Comparison of ENCODE assay signal across 13 cellular contexts in the genomic region with DNA sequence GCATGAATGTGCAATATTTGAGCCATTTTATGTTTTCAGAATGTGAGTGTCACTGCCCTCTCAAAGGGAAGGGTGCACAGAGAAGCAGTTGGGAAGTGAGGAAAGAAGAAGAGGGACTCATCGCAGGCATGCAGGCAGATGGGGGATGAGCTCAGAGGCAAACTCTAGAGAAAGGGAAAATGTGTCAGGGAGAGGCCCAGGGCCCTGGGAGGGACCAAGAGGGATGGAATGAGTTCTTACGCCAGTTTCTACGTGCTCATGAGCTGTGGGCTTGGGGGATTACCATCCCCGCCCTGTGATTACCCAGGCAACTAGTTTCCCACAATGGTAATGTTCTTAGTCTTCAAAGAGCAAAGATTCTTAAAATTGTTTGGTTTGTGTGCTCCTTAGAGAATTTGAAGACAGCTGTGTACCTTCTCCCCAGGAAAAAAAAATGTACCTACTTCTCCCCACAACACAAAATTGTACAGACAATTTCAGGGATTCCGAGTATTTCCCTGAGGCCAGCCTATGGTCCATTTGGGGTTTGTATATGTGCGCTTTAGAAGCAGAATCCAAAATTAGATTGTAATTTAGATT. TPM values are rescaled to one million over a fixed set of nuclear protein-coding genes. Genes with fewer than 3 reads are reported as not detected.
DNase-seq lines count a peak whose midpoint lies in the region; ATAC-seq and TF ChIP-seq lines count a peak whose summit lies in the region.
"Had no signal": no experiment of that assay in that cellular context is flagged by ENCODE, and none has a peak within 500 bp of the region (broad histone marks: within the 10 kb centered on the region; RNA-seq: fewer than 3 reads in every experiment).

No MANE protein-coding gene starts in this region.

- no peaks in the 10 kb centered on the region for H3K9me3 ChIP-seq in spleen
- H3K9me3 ChIP-seq in tibial artery = no peaks in the 10 kb centered on the region

- H3K27me3 ChIP-seq in foreskin keratinocyte (no peaks in the 10 kb centered on the region), spleen (replicated peaks in 1 of 7) (peaks cover 0 to 4% (median 0%) of the 10 kb centered on the region in 7 donors), tibial artery (no peaks in the 10 kb centered on the region)

- no peak for TF ChIP-seq POLR2A in spleen (IDR thresholded peaks at IDR 0.05)

- TF ChIP-seq CTCF in foreskin keratinocyte (conservative IDR thresholded peaks at IDR 0.05) (no peak), spleen (IDR thresholded peaks at IDR 0.05 in 8 of 11, conservative IDR thresholded peaks at IDR 0.05 in 3 of 11) (no peak), tibial artery (IDR thresholded peaks at IDR 0.05) (no peak)

- intact Hi-C loops in spleen (cut with DNase I; ENCODE audit: low total_unique reads) (no loop called here), tibial artery (cut with DNase I; ENCODE audit: low total_unique reads) (no loop called here)

- H3K4me1 ChIP-seq in foreskin keratinocyte = no peaks in the 10 kb centered on the region
- H3K4me1 ChIP-seq in spleen = peaks cover 0 to 89% (median 48%) of the 10 kb centered on the region in 6 donors
- H3K4me1 ChIP-seq in tibial artery = no peaks in the 10 kb centered on the region

- H3K36me3 ChIP-seq in spleen (no peaks in the 10 kb centered on the region), tibial artery (peaks cover 0 to 7% (median 0%) of the 10 kb centered on the region in 3 donors)

- DNase-seq in foreskin keratinocyte = no peak
- no peak for DNase-seq in NOMO-1 (lab: John Stamatoyannopoulos, UW; ENCODE audit: unreplicated experiment in 2 of 2)
- no peak for DNase-seq in NCI-H2107 (lab: John Stamatoyannopoulos, UW)
- DNase-seq in spleen = no peak
- no peak for DNase-seq in tibial artery
- DNase-seq: MV-4-11, PC-3 had no signal

- 65 to 79% (median 74%) methylated on average over 6 of the region's 6 CpGs for WGBS in spleen, 5 donors

- peak; percentile 22 for ATAC-seq in GM18499 (IDR thresholded peaks at IDR 0.05; ENCODE audit: insufficient read depth, unreplicated experiment)
- peak; percentile 38 for ATAC-seq in GM21360 (IDR thresholded peaks at IDR 0.05; ENCODE audit: unreplicated experiment)
- ATAC-seq in HG03097 (IDR thresholded peaks at IDR 0.05; ENCODE audit: low FRiP score, unreplicated experiment) = peak; percentile 35
- ATAC-seq in foreskin keratinocyte = peak; percentile 8
- ATAC-seq: PC-3 had no signal

- H3K4me3 ChIP-seq in spleen (no peak overlapping the region), tibial artery (no peak overlapping the region)
- H3K4me3 ChIP-seq: skin epidermis had no signal

- H3K27ac ChIP-seq in foreskin keratinocyte (no peak overlapping the region), spleen (peak overlapping the region in 3 of 8 donors; percentile 11 to 64 (median 54)), tibial artery (no peak overlapping the region)
- H3K27ac ChIP-seq: skin epidermis had no signal

RNA-seq across cellular contexts. Expression of a gene that starts 17.8 kb away (rescaled TPM):
- total RNA-seq in foreskin keratinocyte (1.3 and 1.4 TPM in 2 replicates), spleen (10 to 100 TPM in 3 of 7 donors, 1 to 10 TPM in 4; 6.7 to 18.9 (median 8.9) TPM)
- polyA plus RNA-seq in foreskin keratinocyte (0.85 and 1.2 TPM in 2 replicates), spleen (10 to 100 TPM in 1 of 3 donors, 1 to 10 TPM in 2; 2.7 to 20.9 (median 3.7) TPM)
- total RNA-seq: H4, mesenteric fat pad, PC-3 had no signal

RNA-seq across cellular contexts. Expression of a gene that starts 29.1 kb away (rescaled TPM):
- total RNA-seq in foreskin keratinocyte (8.2 and 9.2 TPM in 2 replicates), spleen (1 to 10 TPM in 5 of 7 donors, under 1 TPM in 2; 0.74 to 3.9 (median 1.5) TPM)
- polyA plus RNA-seq in foreskin keratinocyte (3.2 and 4.2 TPM in 2 replicates), spleen (under 1 TPM; 0.26 to 0.55 (median 0.33) TPM)
